In genomic region chr1:85612704-85613361, GRCh38 we compare ENCODE assay signal across 8 cellular contexts. TPM values are rescaled to one million over a fixed set of nuclear protein-coding genes. Genes with fewer than 3 reads are reported as not detected.
DNase-seq lines count a peak whose midpoint lies in the region; ATAC-seq and TF ChIP-seq lines count a peak whose summit lies in the region.

No MANE protein-coding gene starts in this region.

- H3K4me3 ChIP-seq in HFF-Myc (replicated peaks; ENCODE audit: low read depth, low read length) = no peak overlapping the region

- ATAC-seq in left colon = peak; percentile 84

- DNase-seq in ACHN = peak; percentile 95
- DNase-seq in HFF-Myc (ENCODE audit: extremely low read depth, low read depth) = no peak
- DNase-seq in amniotic epithelial cell (ENCODE audit: low read depth) = peak; percentile 98
- DNase-seq in left colon = no peak
- no peak for DNase-seq in COR-L47 (lab: John Stamatoyannopoulos, UW)
- DNase-seq in NCI-H345 (lab: John Stamatoyannopoulos, UW) = no peak
- no peak for DNase-seq in GM19238 (ENCODE audit: insufficient read length, low spot score)
- DNase-seq in DMS153 treated with DMSO at 0.1 percent for 48 hours (lab: John Stamatoyannopoulos, UW; ENCODE audit: unreplicated experiment) = no peak

- intact Hi-C loops in left colon (cut with DNase I, micrococcal nuclease) = no loop called here

- peak; percentile 73 for TF ChIP-seq CTCF in HFF-Myc (IDR thresholded peaks at IDR 0.05; ENCODE audit: low read depth, low read length, missing control alignments)

- in situ Hi-C loops in ACHN (cut with HindIII; ENCODE audit: low pct_ligation_motif_present, low pct_unique_long_range_greater_than_20kb, low sequenced_read_pairs) = no loop called here

RNA-seq across cellular contexts. Expression of gene CCN1, which starts 32.3 kb away (rescaled TPM):
- total RNA-seq in left colon = 10 to 100 TPM; 18.0 to 18.5 TPM

Comparison
In these comparisons a context has a peak if more than half of its experiments do, and no peak if none do; other contexts are left out.
1. DNase-seq: peak in ACHN (single experiment) and amniotic epithelial cell (single experiment); none in HFF-Myc (single experiment), left colon (0 of 2), COR-L47 (single experiment), NCI-H345 (single experiment), GM19238 (single experiment) and DMS153 treated with DMSO at 0.1 percent for 48 hours (single experiment).